29 cellular contexts compared by ENCODE assay signal in the genomic region with DNA sequence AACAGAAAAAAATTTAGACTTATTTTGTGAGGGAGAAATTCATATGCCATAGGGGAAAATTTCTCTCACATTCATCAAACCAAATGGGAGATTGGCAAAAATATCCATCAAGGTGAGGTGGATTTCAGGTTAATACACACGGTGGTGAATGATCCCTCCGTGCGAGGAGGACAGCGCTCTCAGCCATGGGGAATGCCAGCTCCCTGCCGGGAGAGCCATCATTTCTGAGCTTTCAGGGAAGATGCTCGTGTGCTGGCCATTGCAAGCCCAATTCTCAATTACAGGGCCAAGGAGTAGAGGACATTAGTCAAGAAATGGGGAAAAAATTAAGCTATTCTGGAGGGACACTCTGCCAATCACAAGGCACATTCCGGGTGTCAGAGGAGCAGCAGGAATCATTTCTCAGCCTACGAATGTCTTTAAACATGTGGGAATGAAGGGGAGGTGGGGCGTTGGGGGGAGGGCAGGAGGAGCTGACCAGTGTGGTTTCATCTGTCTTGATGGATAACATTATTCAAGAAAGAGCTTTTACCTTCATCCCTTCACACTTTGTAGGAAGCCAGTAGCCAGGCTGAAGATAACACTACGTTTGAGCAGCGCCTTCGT.
"Had no signal": no experiment of that assay in that cellular context is flagged by ENCODE, and none has a peak within 500 bp of the region (broad histone marks: within the 10 kb centered on the region; RNA-seq: fewer than 3 reads in every experiment).

No MANE protein-coding gene starts in this region.

- H3K27me3 Mint-ChIP-seq: natural killer cell treated with Interleukin-12 subunit alpha and Interleukin-12 subunit beta and Interleukin-15 and Interleukin-18, amount 100 ng/mL, for 72 hours had no signal

- H3K27ac ChIP-seq: esophagus muscularis mucosa, foreskin keratinocyte, gastroesophageal sphincter, heart right ventricle, left ventricle myocardium inferior, lower lobe of right lung, ovary, psoas muscle, sigmoid colon, stomach, thyroid gland, vagina had no signal

- H3K4me3 Mint-ChIP-seq: memory B cell; mesothelial cell of epicardium; natural killer cell treated with Interleukin-12 subunit alpha and Interleukin-12 subunit beta and Interleukin-15 and Interleukin-18, amount 100 ng/mL, for 72 hours; stimulated activated effector memory CD8-positive, alpha-beta T cell treated with anti-CD3 and anti-CD28 coated beads, Interleukin-12 subunit alpha, Interleukin-12 subunit beta, amount 100 ng/mL, for 72 hours had no signal

- DNase-seq: cortex of kidney; effector CD4-positive, alpha-beta T cell; foreskin keratinocyte; heart right ventricle; hippocampal formation; left cardiac atrium; left ventricle myocardium inferior; lower lobe of right lung; mucosa of descending colon; naive B cell; nucleus accumbens; ovary; posterior cingulate gyrus; psoas muscle; right cardiac atrium; sigmoid colon; stimulated activated CD4-positive, alpha-beta T cell treated with anti-CD3 and anti-CD28 coated beads, Interleukin-2, amount 100 ng/mL, for 24 hours; stimulated activated CD4-positive, alpha-beta T cell treated with anti-CD3 and anti-CD28 coated beads, Interleukin-4, amount 100 ng/mL, for 24 hours; stimulated activated naive CD4-positive, alpha-beta T cell treated with Interleukin-2 at 50 U/mL for 16 hours; stomach; thyroid gland; trophoblast cell had no signal

- H3K4me3 ChIP-seq: esophagus muscularis mucosa, gastroesophageal sphincter, heart right ventricle, left ventricle myocardium inferior, lower lobe of right lung, mucosa of descending colon, ovary, psoas muscle, sigmoid colon, stomach, thyroid gland, vagina had no signal

- H3K9me3 ChIP-seq: esophagus muscularis mucosa, gastroesophageal sphincter, heart right ventricle, left ventricle myocardium inferior, lower lobe of right lung, mucosa of descending colon, ovary, psoas muscle, sigmoid colon, stomach, thyroid gland, vagina had no signal

- H3K4me1 ChIP-seq: gastroesophageal sphincter, lower lobe of right lung, psoas muscle, sigmoid colon had no signal

- H3K27ac Mint-ChIP-seq: memory B cell; mesothelial cell of epicardium; natural killer cell treated with Interleukin-12 subunit alpha and Interleukin-12 subunit beta and Interleukin-15 and Interleukin-18, amount 100 ng/mL, for 72 hours; stimulated activated effector memory CD8-positive, alpha-beta T cell treated with anti-CD3 and anti-CD28 coated beads, Interleukin-12 subunit alpha, Interleukin-12 subunit beta, amount 100 ng/mL, for 72 hours had no signal

- H3K9me3 Mint-ChIP-seq: memory B cell; mesothelial cell of epicardium; naive B cell; natural killer cell treated with Interleukin-12 subunit alpha and Interleukin-12 subunit beta and Interleukin-15 and Interleukin-18, amount 100 ng/mL, for 72 hours; stimulated activated effector memory CD8-positive, alpha-beta T cell treated with anti-CD3 and anti-CD28 coated beads, Interleukin-12 subunit alpha, Interleukin-12 subunit beta, amount 100 ng/mL, for 72 hours had no signal

- H3K36me3 ChIP-seq: heart right ventricle, left ventricle myocardium inferior, lower lobe of right lung, ovary, thyroid gland, vagina had no signal

- H3K36me3 Mint-ChIP-seq: mesothelial cell of epicardium; naive B cell; natural killer cell treated with Interleukin-12 subunit alpha and Interleukin-12 subunit beta and Interleukin-15 and Interleukin-18, amount 100 ng/mL, for 72 hours had no signal

- H3K27me3 ChIP-seq: esophagus muscularis mucosa, foreskin keratinocyte, gastroesophageal sphincter, ovary, sigmoid colon, stomach, thyroid gland, vagina had no signal
